In the genomic region with DNA sequence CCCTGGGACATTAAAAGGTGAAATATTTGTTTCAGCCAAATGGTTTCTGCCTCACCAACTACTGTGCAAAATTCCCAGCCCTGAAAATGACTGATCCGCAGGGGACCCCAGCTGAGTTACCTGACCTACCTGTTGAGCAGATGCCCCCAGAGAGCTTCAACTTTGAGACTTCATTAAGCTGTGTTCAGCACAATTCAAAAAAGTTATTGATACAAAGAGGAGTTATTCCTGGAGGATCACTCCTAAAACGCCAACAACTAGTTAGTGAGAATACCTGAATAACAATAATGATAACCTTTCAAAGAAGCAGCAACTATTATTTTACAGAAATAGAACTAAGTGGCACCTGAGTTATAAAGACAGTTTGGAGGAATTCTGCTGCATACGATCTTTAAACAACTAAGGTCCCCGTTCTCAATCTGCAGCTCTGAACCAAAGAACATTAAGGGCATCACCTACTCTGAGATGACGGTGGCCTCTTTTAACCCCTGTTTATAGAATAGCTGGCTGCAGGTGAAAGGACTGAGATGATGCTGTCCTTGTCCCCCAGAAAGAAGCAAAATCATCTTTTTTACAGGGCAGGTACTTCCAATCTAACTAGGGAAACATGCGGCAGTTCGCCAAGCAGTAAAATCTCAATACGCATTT, we compare ENCODE assay signal across 10 cellular contexts. TPM values are rescaled to one million over a fixed set of nuclear protein-coding genes. Genes with fewer than 3 reads are reported as not detected.
DNase-seq lines count a peak whose midpoint lies in the region; ATAC-seq, FAIRE-seq and TF ChIP-seq lines count a peak whose summit lies in the region.
"Had no signal": no experiment of that assay in that cellular context is flagged by ENCODE, and none has a peak within 500 bp of the region (broad histone marks: within the 10 kb centered on the region; RNA-seq: fewer than 3 reads in every experiment).

No MANE protein-coding gene starts in this region.

- H2AFZ ChIP-seq in endothelial cell of umbilical vein (ENCODE audit: low read depth, low read length): no peak overlapping the region

- H3K4me3 ChIP-seq in endothelial cell of umbilical vein (replicated peaks in 1 of 3; ENCODE audit: insufficient read depth in 1 of 3, low read depth in 1 of 3, low read length in 3 of 3) (peak overlapping the region in 1 of 3 experiments; percentile 42), psoas muscle (peak overlapping the region; percentile 74)

- H3K4me1 ChIP-seq in ES-I3 (ENCODE audit: insufficient read depth, low read length): no peaks in the 10 kb centered on the region
- peaks cover 6% of the 10 kb centered on the region for H3K4me1 ChIP-seq in endothelial cell of umbilical vein (ENCODE audit: control insufficient read depth, extremely low read depth, insufficient read depth, low read length)
- H3K4me1 ChIP-seq in psoas muscle: peaks cover 9% of the 10 kb centered on the region

- H4K20me1 ChIP-seq in endothelial cell of umbilical vein (replicated peaks; ENCODE audit: control insufficient read depth, extremely low read depth, insufficient read depth, low read length): no peaks in the 10 kb centered on the region

- H3K4me2 ChIP-seq in endothelial cell of umbilical vein (ENCODE audit: insufficient read depth, low read length): peak overlapping the region; percentile 80

- TF ChIP-seq POLR2A in endothelial cell of umbilical vein (IDR thresholded peaks at IDR 0.05; ENCODE audit: low read depth, low read length): no peak

- H3K27me3 ChIP-seq in endothelial cell of umbilical vein (ENCODE audit: control insufficient read depth in 2 of 2, insufficient read depth in 2 of 2, low read length in 2 of 2) (peaks cover 26 to 43% of the 10 kb centered on the region in 2 experiments), psoas muscle (ENCODE audit: insufficient read depth in 3 of 3, low read length in 2 of 3) (no peaks in the 10 kb centered on the region)

- dilution Hi-C loops in endothelial cell of umbilical vein (cut with MboI; ENCODE audit: extremely low pct_ligation_motif_present, low sequenced_read_pairs): no loop called here

- peak in 1 of 4 donors; percentile 51 for ATAC-seq in psoas muscle
- no peak for ATAC-seq in GM18517 (IDR thresholded peaks at IDR 0.05; ENCODE audit: unreplicated experiment)
- no peak for ATAC-seq in HG03442 (IDR thresholded peaks at IDR 0.05; ENCODE audit: unreplicated experiment)

- no peak for TF ChIP-seq CTCF in endothelial cell of umbilical vein (IDR thresholded peaks at IDR 0.05; ENCODE audit: extremely low read depth in 1 of 2, insufficient read depth in 1 of 2, low read depth in 1 of 2, low read length in 2 of 2)
- no peak for TF ChIP-seq CTCF in psoas muscle (IDR thresholded peaks at IDR 0.05)

- H3K9me3 ChIP-seq in ES-I3 (ENCODE audit: control insufficient read depth, insufficient read depth, low read length) (no peaks in the 10 kb centered on the region), endothelial cell of umbilical vein (replicated peaks; ENCODE audit: control insufficient read depth, insufficient read depth, low read length) (no peaks in the 10 kb centered on the region), psoas muscle (no peaks in the 10 kb centered on the region)

- no peaks in the 10 kb centered on the region for H3K79me2 ChIP-seq in endothelial cell of umbilical vein (ENCODE audit: control insufficient read depth, insufficient read depth, low read length)

- CTCF ChIA-PET in endothelial cell of umbilical vein (lab: Charles Lee): no interaction called here

- H3K27ac ChIP-seq in endothelial cell of umbilical vein (ENCODE audit: insufficient read depth, low read depth, low read length): no peak overlapping the region
- H3K27ac ChIP-seq in psoas muscle: peak overlapping the region; percentile 79

- no peaks in the 10 kb centered on the region for H3K9me1 ChIP-seq in endothelial cell of umbilical vein (replicated peaks; ENCODE audit: control insufficient read depth, extremely low read depth, insufficient read depth, low read length)

- WGBS in psoas muscle, 3 donors: 27 to 39% (median 32%) methylated on average over 8 of the region's 8 CpGs

- H3K9ac ChIP-seq in ES-I3 (ENCODE audit: low read depth, low read length) (peak overlapping the region; percentile 60; the same call in 1 of the 2 replicates), endothelial cell of umbilical vein (replicated peaks; ENCODE audit: extremely low read depth, insufficient read depth, low read length) (no peak overlapping the region)

- POLR2A ChIA-PET in endothelial cell of umbilical vein (lab: Charles Lee): no interaction called here

- FAIRE-seq in endothelial cell of umbilical vein (lab: Jason Lieb, UNC): no peak
- FAIRE-seq: GM12891 had no signal

- no TSS peak for BruUV-seq in endothelial cell of umbilical vein (replicated peaks; lab: Mats Ljungman, UMichigan)

- peak; percentile 17 for DNase-seq in NCI-H69 (lab: John Stamatoyannopoulos, UW)
- DNase-seq in endothelial cell of umbilical vein (ENCODE audit: low read depth, low spot score): no peak
- DNase-seq in psoas muscle: no peak
- no peak for DNase-seq in stimulated activated CD4-positive, alpha-beta T cell treated with anti-CD3 and anti-CD28 coated beads, Interleukin-1b, Interleukin-23, amount 100 ng/mL, for 48 hours
- no peak for DNase-seq in DMS153 treated with DMSO at 0.1 percent for 48 hours (lab: John Stamatoyannopoulos, UW; ENCODE audit: unreplicated experiment)
- DNase-seq: NCI-H1694 had no signal

- no peaks in the 10 kb centered on the region for H3K36me3 ChIP-seq in ES-I3 (ENCODE audit: insufficient read depth, low read length)
- no peaks in the 10 kb centered on the region for H3K36me3 ChIP-seq in endothelial cell of umbilical vein (ENCODE audit: control insufficient read depth in 2 of 2, extremely low read depth in 1 of 2, insufficient read depth in 2 of 2, low read length in 2 of 2)
- H3K36me3 ChIP-seq in psoas muscle (ENCODE audit: insufficient read depth in 1 of 2, low read depth in 1 of 2): no peaks in the 10 kb centered on the region

- intact Hi-C loops in endothelial cell of umbilical vein (cut with micrococcal nuclease) (no loop called here), psoas muscle (cut with DNase I) (loop anchor here in 1 of 2 donors (5.0 kb wide), 1 partner anchor 122 kb away; no protein-coding TSS in a partner anchor)

TF ChIP-seq in endothelial cell of umbilical vein, 7 proteins besides CTCF, POLR2A, EP300 and RAD21:
- TF ChIP-seq POLR2AphosphoS5 (IDR thresholded peaks at IDR 0.05; ENCODE audit: insufficient read depth, low read depth, low read length) (no peak), GATA2 (IDR thresholded peaks at IDR 0.05; ENCODE audit: insufficient read depth, insufficient read length, low read depth, low read length) (no peak), MYC (IDR thresholded peaks at IDR 0.05; ENCODE audit: low read depth, low read length) (no peak), EZH2 (IDR thresholded peaks at IDR 0.05; ENCODE audit: borderline replicate concordance, low read depth, low read length, severe bottlenecking) (no peak), FOS (IDR thresholded peaks at IDR 0.05; ENCODE audit: borderline replicate concordance, insufficient read depth, low read length) (no peak), JUN (IDR thresholded peaks at IDR 0.05; ENCODE audit: borderline replicate concordance, insufficient read depth, insufficient read length, low read depth) (no peak)
- TF ChIP-seq, protein P1, sequence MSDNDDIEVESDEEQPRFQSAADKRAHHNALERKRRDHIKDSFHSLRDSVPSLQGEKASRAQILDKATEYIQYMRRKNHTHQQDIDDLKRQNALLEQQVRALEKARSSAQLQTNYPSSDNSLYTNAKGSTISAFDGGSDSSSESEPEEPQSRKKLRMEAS (IDR thresholded peaks at IDR 0.05; ENCODE audit: insufficient read depth, insufficient read length): no peak

RNA-seq across cellular contexts. Expression of gene GADL1, which starts 0.7 kb away (rescaled TPM):
- total RNA-seq in endothelial cell of umbilical vein (not detected in 2 replicates), psoas muscle (1 to 10 TPM in 3 of 4 donors, under 1 TPM in 1; 0.96 to 5.6 (median 1.5) TPM)
- polyA plus RNA-seq in endothelial cell of umbilical vein (not detected in 2 replicates), psoas muscle (1 to 10 TPM in 2 of 3 donors, under 1 TPM in 1; 0.89 to 4.0 (median 1.5) TPM)
- polyA plus RNA-seq in endothelial cell of umbilical vein (2011; cell fraction: cytosol; rRNA removed): 0.03 TPM in 1 of 2 replicates, not detected in the other
- polyA plus RNA-seq in endothelial cell of umbilical vein (2011; cell fraction: nucleus; rRNA removed): 0.05 and 0.11 TPM in 2 replicates
- 0.12 TPM in 1 of 2 replicates, not detected in the other for polyA plus RNA-seq in endothelial cell of umbilical vein (2012)
- not detected in 2 replicates for polyA minus RNA-seq in endothelial cell of umbilical vein
- polyA minus RNA-seq in endothelial cell of umbilical vein (2011; cell fraction: cytosol; rRNA and poly(A)+ RNA removed): not detected
- 0.48 TPM in 1 of 2 replicates, not detected in the other for polyA minus RNA-seq in endothelial cell of umbilical vein (2011; cell fraction: nucleus; rRNA and poly(A)+ RNA removed)
